In the genomic region with DNA sequence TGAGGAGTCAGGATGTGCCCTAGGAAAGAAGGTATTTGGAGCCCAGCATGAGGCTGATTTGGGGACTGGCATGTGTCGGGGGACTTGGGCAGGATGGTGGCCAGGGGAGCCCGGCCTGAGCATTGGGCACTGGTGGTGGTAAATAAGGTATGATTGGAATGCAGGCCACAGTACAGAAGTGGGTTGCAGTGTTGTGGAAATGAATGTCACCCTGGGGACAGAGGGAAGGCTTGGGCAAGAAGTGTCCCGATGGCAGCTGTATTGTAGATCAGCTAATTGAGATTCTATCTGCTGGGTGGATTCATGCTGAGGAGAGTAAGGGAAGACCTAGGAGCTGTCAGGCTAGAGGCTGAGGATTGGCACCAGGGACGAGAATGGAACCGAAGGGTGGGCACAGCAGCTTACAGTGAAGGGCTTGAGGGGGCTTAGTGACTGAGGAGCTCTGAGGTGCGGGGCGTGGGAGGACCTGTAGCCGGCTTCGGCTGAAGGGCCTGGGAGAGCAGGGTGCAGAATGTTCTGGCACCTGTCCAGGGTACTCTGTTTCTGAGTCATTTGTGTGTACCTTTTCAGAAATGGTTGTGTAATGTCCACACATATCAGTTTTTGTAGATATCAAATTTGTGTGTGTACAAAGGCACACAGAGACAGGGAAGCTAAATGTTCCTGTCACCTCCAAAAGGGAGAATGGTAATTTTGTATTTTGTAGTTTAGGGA, we compare ENCODE assay signal across 11 cellular contexts.
DNase-seq lines count a peak whose midpoint lies in the region; ATAC-seq, FAIRE-seq and TF ChIP-seq lines count a peak whose summit lies in the region.
"Had no signal": no experiment of that assay in that cellular context is flagged by ENCODE, and none has a peak within 500 bp of the region (broad histone marks: within the 10 kb centered on the region; RNA-seq: fewer than 3 reads in every experiment).

No MANE protein-coding gene starts in this region.

- H2AK5ac ChIP-seq in mesenchymal stem cell (ENCODE audit: low read length, severe bottlenecking), result no peak overlapping the region

- no peaks in the 10 kb centered on the region for H3K9me3 Mint-ChIP-seq in activated naive CD4-positive, alpha-beta T cell treated with anti-CD3 and anti-CD28 coated beads, Interleukin-2, amount 50 U/mL, for 72 hours
- H3K9me3 Mint-ChIP-seq in activated naive CD4-positive, alpha-beta T cell treated with anti-CD3 and anti-CD28 coated beads for 36 hours, result no peaks in the 10 kb centered on the region
- H3K9me3 Mint-ChIP-seq: activated naive CD8-positive, alpha-beta T cell treated with anti-CD3 and anti-CD28 coated beads, Interleukin-2, amount 10 ng/mL, durations not matched to agents 7 days and 5 days had no signal

- H3K27me3 ChIP-seq in mesenchymal stem cell (ENCODE audit: control insufficient read depth in 1 of 2, insufficient read depth in 1 of 2, low read length in 2 of 2), result no peaks in the 10 kb centered on the region
- H3K27me3 ChIP-seq: neutrophil had no signal

- 80% methylated on average over 9 of the region's 9 CpGs for WGBS in mesenchymal stem cell

- no peak overlapping the region for H3K23ac ChIP-seq in mesenchymal stem cell (ENCODE audit: low read length in 2 of 2)

- no peaks in the 10 kb centered on the region for H3K36me3 ChIP-seq in mesenchymal stem cell (ENCODE audit: control insufficient read depth in 1 of 2, insufficient read depth in 2 of 2, low read depth in 1 of 2, low read length in 2 of 2)
- H3K36me3 ChIP-seq: neutrophil had no signal

- TF ChIP-seq CTCF in cardiac fibroblast (IDR thresholded peaks at IDR 0.05; ENCODE audit: low read depth, low read length), result no peak

- H3K27ac ChIP-seq in mesenchymal stem cell (ENCODE audit: low read length, poor library complexity, severe bottlenecking), result no peak overlapping the region
- H3K27ac ChIP-seq: neutrophil had no signal

- DNase-seq in activated naive CD4-positive, alpha-beta T cell treated with anti-CD3 and anti-CD28 coated beads, Interleukin-2, amount 50 U/mL, for 72 hours (ENCODE audit: low spot score in 2 of 2), result no peak
- no peak for DNase-seq in activated naive CD4-positive, alpha-beta T cell treated with anti-CD3 and anti-CD28 coated beads for 36 hours
- peak; percentile 77 to 82 for DNase-seq in cardiac fibroblast (ENCODE audit: low read depth in 2 of 2)
- peak; percentile 15 for DNase-seq in mesenchymal stem cell
- DNase-seq in hepatic stellate cell (ENCODE audit: low spot score), result no peak
- DNase-seq in activated CD8-positive, alpha-beta memory T cell treated with anti-CD3 and anti-CD28 coated beads, Interleukin-2, amount 50 U/mL, for 4 hours, result no peak
- no peak for DNase-seq in GM19239 (ENCODE audit: insufficient read length, low spot score)
- DNase-seq: activated naive CD8-positive, alpha-beta T cell treated with anti-CD3 and anti-CD28 coated beads, Interleukin-2, amount 10 ng/mL, durations not matched to agents 7 days and 5 days; AML-193 had no signal

- CTCF ChIA-PET in activated naive CD4-positive, alpha-beta T cell treated with anti-CD3 and anti-CD28 coated beads for 36 hours (lab: Charles Lee), result no interaction called here

- H3K27me3 Mint-ChIP-seq in activated naive CD4-positive, alpha-beta T cell treated with anti-CD3 and anti-CD28 coated beads for 36 hours (ENCODE audit: low read depth), result no peaks in the 10 kb centered on the region
- H3K27me3 Mint-ChIP-seq: activated naive CD8-positive, alpha-beta T cell treated with anti-CD3 and anti-CD28 coated beads, Interleukin-2, amount 10 ng/mL, durations not matched to agents 7 days and 5 days had no signal

- no peak overlapping the region for H3K4ac ChIP-seq in mesenchymal stem cell (ENCODE audit: low read depth in 1 of 2, low read length in 2 of 2)

- no peak for FAIRE-seq in GM19239 (lab: Jason Lieb, UNC)

- H3K9ac ChIP-seq in mesenchymal stem cell (ENCODE audit: low read length), result no peak overlapping the region

- peaks cover 18% of the 10 kb centered on the region for H3K4me1 Mint-ChIP-seq in activated naive CD4-positive, alpha-beta T cell treated with anti-CD3 and anti-CD28 coated beads for 36 hours (ENCODE audit: low read depth)

- H2BK12ac ChIP-seq in mesenchymal stem cell (ENCODE audit: low read length in 2 of 2), result no peak overlapping the region

- H3K4me3 Mint-ChIP-seq in activated naive CD4-positive, alpha-beta T cell treated with anti-CD3 and anti-CD28 coated beads for 36 hours, result no peak overlapping the region
- H3K4me3 Mint-ChIP-seq: activated naive CD8-positive, alpha-beta T cell treated with anti-CD3 and anti-CD28 coated beads, Interleukin-2, amount 10 ng/mL, durations not matched to agents 7 days and 5 days had no signal

- no peaks in the 10 kb centered on the region for H3K9me3 ChIP-seq in mesenchymal stem cell (ENCODE audit: control insufficient read depth, low read length)
- H3K9me3 ChIP-seq: neutrophil had no signal

- no peak overlapping the region for H3K4me3 ChIP-seq in cardiac fibroblast (replicated peaks in 1 of 2; ENCODE audit: low read depth in 2 of 2, low read length in 2 of 2)
- no peak overlapping the region for H3K4me3 ChIP-seq in mesenchymal stem cell (ENCODE audit: insufficient read depth in 1 of 2, low read depth in 1 of 2, low read length in 2 of 2)

- H3K18ac ChIP-seq in mesenchymal stem cell (ENCODE audit: low read depth in 1 of 2, low read length in 2 of 2), result no peak overlapping the region

- no peak overlapping the region for H2BK120ac ChIP-seq in mesenchymal stem cell (ENCODE audit: low read depth, low read length)

- no peak overlapping the region for H4K8ac ChIP-seq in mesenchymal stem cell (ENCODE audit: low read length)

- peaks cover 18% of the 10 kb centered on the region for H3K4me1 ChIP-seq in mesenchymal stem cell (ENCODE audit: control insufficient read depth, insufficient read depth, low read depth, low read length)

- ATAC-seq in activated naive CD4-positive, alpha-beta T cell treated with anti-CD3 and anti-CD28 coated beads, Interleukin-2, amount 50 U/mL, for 72 hours, result no peak
- no peak for ATAC-seq in HG03280 (IDR thresholded peaks at IDR 0.05; ENCODE audit: unreplicated experiment)

- no peak overlapping the region for H2BK15ac ChIP-seq in mesenchymal stem cell (ENCODE audit: low read depth, poor library complexity, severe bottlenecking)

- no peak overlapping the region for H3K14ac ChIP-seq in mesenchymal stem cell (ENCODE audit: low read length in 2 of 2)

- H2AFZ ChIP-seq in mesenchymal stem cell (ENCODE audit: low read depth, low read length), result no peak overlapping the region

- no peaks in the 10 kb centered on the region for H3K36me3 Mint-ChIP-seq in activated naive CD4-positive, alpha-beta T cell treated with anti-CD3 and anti-CD28 coated beads, Interleukin-2, amount 50 U/mL, for 72 hours
- H3K36me3 Mint-ChIP-seq in activated naive CD4-positive, alpha-beta T cell treated with anti-CD3 and anti-CD28 coated beads for 36 hours (ENCODE audit: low read depth), result no peaks in the 10 kb centered on the region
- H3K36me3 Mint-ChIP-seq: activated naive CD8-positive, alpha-beta T cell treated with anti-CD3 and anti-CD28 coated beads, Interleukin-2, amount 10 ng/mL, durations not matched to agents 7 days and 5 days had no signal

- H3K79me1 ChIP-seq in mesenchymal stem cell (replicated peaks; ENCODE audit: low read length, poor library complexity, severe bottlenecking), result peaks cover 7% of the 10 kb centered on the region

- intact Hi-C loops in activated naive CD4-positive, alpha-beta T cell treated with anti-CD3 and anti-CD28 coated beads for 36 hours (cut with micrococcal nuclease), result no loop called here

- H3K4me2 ChIP-seq in mesenchymal stem cell (ENCODE audit: low read length, poor library complexity, severe bottlenecking), result no peak overlapping the region

- H3K27ac Mint-ChIP-seq in activated naive CD4-positive, alpha-beta T cell treated with anti-CD3 and anti-CD28 coated beads, Interleukin-2, amount 50 U/mL, for 72 hours, result peak overlapping the region; percentile 6 to 61
- H3K27ac Mint-ChIP-seq in activated naive CD4-positive, alpha-beta T cell treated with anti-CD3 and anti-CD28 coated beads for 36 hours, result no peak overlapping the region
- H3K27ac Mint-ChIP-seq: activated naive CD8-positive, alpha-beta T cell treated with anti-CD3 and anti-CD28 coated beads, Interleukin-2, amount 10 ng/mL, durations not matched to agents 7 days and 5 days had no signal

- no peak overlapping the region for H4K91ac ChIP-seq in mesenchymal stem cell (ENCODE audit: low read length)

- no peak overlapping the region for H2BK5ac ChIP-seq in mesenchymal stem cell (ENCODE audit: low read depth, low read length, poor library complexity, severe bottlenecking)

Comparison
In these comparisons a context has a peak if more than half of its experiments do, and no peak if none do; other contexts are left out.
1. DNase-seq: peak in cardiac fibroblast (2 of 2) and mesenchymal stem cell (single experiment); none in activated naive CD4-positive, alpha-beta T cell treated with anti-CD3 and anti-CD28 coated beads, Interleukin-2, amount 50 U/mL, for 72 hours (0 of 2), activated naive CD4-positive, alpha-beta T cell treated with anti-CD3 and anti-CD28 coated beads for 36 hours (single experiment), hepatic stellate cell (single experiment), activated CD8-positive, alpha-beta memory T cell treated with anti-CD3 and anti-CD28 coated beads, Interleukin-2, amount 50 U/mL, for 4 hours (single experiment) and GM19239 (single experiment).